26 cellular contexts compared by ENCODE assay signal in genomic region chr15:48012191-48012590, GRCh38.
"Had no signal": no experiment of that assay in that cellular context is flagged by ENCODE, and none has a peak within 500 bp of the region (broad histone marks: within the 10 kb centered on the region; RNA-seq: fewer than 3 reads in every experiment).

No MANE protein-coding gene starts in this region.

- H3K27me3 ChIP-seq: colonic mucosa, esophagus squamous epithelium, gastrocnemius medialis had no signal

- H3K27ac ChIP-seq: colonic mucosa, epithelial cell of prostate, esophagus squamous epithelium, gastrocnemius medialis, heart right ventricle, lower lobe of right lung had no signal

- H3K4me3 ChIP-seq: colonic mucosa, esophagus squamous epithelium, gastrocnemius medialis, heart right ventricle, lower lobe of right lung had no signal

- ATAC-seq: effector memory CD8-positive, alpha-beta T cell; esophagus mucosa; gastrocnemius medialis; heart right ventricle; left colon; left ventricle myocardium superior; lower lobe of right lung; naive thymus-derived CD4-positive, alpha-beta T cell had no signal

- H3K36me3 ChIP-seq: colonic mucosa, esophagus squamous epithelium, gastrocnemius medialis, heart right ventricle, lower lobe of right lung had no signal

- DNase-seq: colonic mucosa; cortex of kidney; effector CD8-positive, alpha-beta T cell; effector memory CD8-positive, alpha-beta T cell; endodermal cell; erythroblast; esophagus squamous epithelium; foreskin fibroblast; foreskin melanocyte; gastrocnemius medialis; glutamatergic neuron; head of caudate nucleus; heart right ventricle; hippocampal formation; immature natural killer cell; islet precursor cell; kidney; kidney glomerular epithelial cell; left colon; left ventricle myocardium superior; lower lobe of right lung; mesenchymal stem cell; midbrain; naive thymus-derived CD4-positive, alpha-beta T cell had no signal

- H3K4me1 ChIP-seq: colonic mucosa, esophagus squamous epithelium, gastrocnemius medialis, heart right ventricle, lower lobe of right lung had no signal

- H3K9me3 ChIP-seq: colonic mucosa, esophagus squamous epithelium, gastrocnemius medialis, heart right ventricle, lower lobe of right lung had no signal
